1 cellular context compared by ENCODE assay signal in the genomic region with DNA sequence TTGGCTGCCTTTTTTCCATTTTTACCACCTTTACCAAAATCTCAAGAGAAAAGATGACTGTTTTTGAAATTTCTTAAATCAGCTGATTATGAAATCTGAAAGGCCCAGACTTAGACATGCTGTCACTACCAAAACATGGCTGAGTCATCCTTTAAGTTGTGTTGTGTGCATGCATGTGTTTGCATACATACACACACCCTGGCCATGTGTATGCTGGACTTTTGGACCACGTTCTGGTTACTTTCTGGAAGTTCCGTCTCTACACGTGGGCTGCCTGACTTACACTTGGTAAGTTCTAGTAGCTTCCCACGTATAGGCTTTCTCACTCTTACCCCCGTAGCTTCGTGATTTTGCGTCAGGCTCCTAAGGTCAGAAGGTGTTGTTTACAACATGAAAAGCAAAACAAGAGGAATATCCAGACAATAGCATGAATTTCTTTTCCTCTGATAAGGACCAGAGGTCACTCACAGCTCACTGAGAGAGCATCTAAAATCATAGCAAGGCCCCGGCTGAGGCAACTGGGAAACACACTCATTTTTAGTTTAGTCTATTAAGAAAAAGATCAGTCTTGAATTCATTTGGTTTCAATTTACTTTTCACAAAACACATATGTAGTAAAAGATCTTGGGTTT.
TF ChIP-seq lines count a peak whose summit lies in the region.

No MANE protein-coding gene starts in this region.

TF ChIP-seq in GM12878, 131 proteins besides CTCF, POLR2A, EP300 and RAD21 (continued from another document):
- TF ChIP-seq, protein P1, sequence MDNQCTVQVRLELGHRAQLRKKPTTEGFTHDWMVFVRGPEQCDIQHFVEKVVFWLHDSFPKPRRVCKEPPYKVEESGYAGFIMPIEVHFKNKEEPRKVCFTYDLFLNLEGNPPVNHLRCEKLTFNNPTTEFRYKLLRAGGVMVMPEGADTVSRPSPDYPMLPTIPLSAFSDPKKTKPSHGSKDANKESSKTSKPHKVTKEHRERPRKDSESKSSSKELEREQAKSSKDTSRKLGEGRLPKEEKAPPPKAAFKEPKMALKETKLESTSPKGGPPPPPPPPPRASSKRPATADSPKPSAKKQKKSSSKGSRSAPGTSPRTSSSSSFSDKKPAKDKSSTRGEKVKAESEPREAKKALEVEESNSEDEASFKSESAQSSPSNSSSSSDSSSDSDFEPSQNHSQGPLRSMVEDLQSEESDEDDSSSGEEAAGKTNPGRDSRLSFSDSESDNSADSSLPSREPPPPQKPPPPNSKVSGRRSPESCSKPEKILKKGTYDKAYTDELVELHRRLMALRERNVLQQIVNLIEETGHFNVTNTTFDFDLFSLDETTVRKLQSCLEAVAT (IDR thresholded peaks at IDR 0.05), result no peak
- TF ChIP-seq, protein P2, sequence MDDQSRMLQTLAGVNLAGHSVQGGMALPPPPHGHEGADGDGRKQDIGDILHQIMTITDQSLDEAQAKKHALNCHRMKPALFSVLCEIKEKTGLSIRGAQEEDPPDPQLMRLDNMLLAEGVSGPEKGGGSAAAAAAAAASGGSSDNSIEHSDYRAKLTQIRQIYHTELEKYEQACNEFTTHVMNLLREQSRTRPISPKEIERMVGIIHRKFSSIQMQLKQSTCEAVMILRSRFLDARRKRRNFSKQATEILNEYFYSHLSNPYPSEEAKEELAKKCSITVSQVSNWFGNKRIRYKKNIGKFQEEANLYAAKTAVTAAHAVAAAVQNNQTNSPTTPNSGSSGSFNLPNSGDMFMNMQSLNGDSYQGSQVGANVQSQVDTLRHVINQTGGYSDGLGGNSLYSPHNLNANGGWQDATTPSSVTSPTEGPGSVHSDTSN (IDR thresholded peaks at IDR 0.05; ENCODE audit: insufficient replicate concordance, low read depth, low read length), result no peak
- TF ChIP-seq TCF7 (IDR thresholded peaks at IDR 0.05; ENCODE audit: borderline replicate concordance) (no peak), KLF5 (IDR thresholded peaks at IDR 0.05; ENCODE audit: partially characterized antibody) (no peak), MYC (IDR thresholded peaks at IDR 0.05; ENCODE audit: insufficient read depth, insufficient read length, insufficient replicate concordance, low read length, severe bottlenecking) (no peak), FOS (IDR thresholded peaks at IDR 0.05; ENCODE audit: borderline replicate concordance, extremely low read depth, insufficient read length) (no peak), ZNF24 (IDR thresholded peaks at IDR 0.05) (no peak), ESRRA (IDR thresholded peaks at IDR 0.05; ENCODE audit: low read length) (no peak), NBN (IDR thresholded peaks at IDR 0.05) (no peak)
